Comparison of ENCODE assay signal across 9 cellular contexts in genomic region chr16:10429299-10429969, GRCh38. TPM values are rescaled to one million over a fixed set of nuclear protein-coding genes. Genes with fewer than 3 reads are reported as not detected.
DNase-seq lines count a peak whose midpoint lies in the region; FAIRE-seq and TF ChIP-seq lines count a peak whose summit lies in the region.
"Not testable (repeated sequence)": the region's sequence is repeated elsewhere in the genome, so short reads cannot be mapped to it uniquely, and the experiment has no call there.
"Had no signal": no experiment of that assay in that cellular context is flagged by ENCODE, and none has a peak within 500 bp of the region (broad histone marks: within the 10 kb centered on the region; RNA-seq: fewer than 3 reads in every experiment).

No MANE protein-coding gene starts in this region.

- intact Hi-C loops in kidney (cut with DNase I); thyroid gland (cut with DNase I): not testable (repeated sequence)

- FAIRE-seq in G401.6 (lab: Jason Lieb, UNC) (peak; percentile 96), TTC549 (lab: Jason Lieb, UNC) (peak; percentile 90), kidney (lab: Jason Lieb, UNC) (peak; percentile 94)
- not testable (repeated sequence) for FAIRE-seq in bronchial epithelial cell (lab: Jason Lieb, UNC)

- H3K36me3 ChIP-seq in bronchial epithelial cell (ENCODE audit: control insufficient read depth, insufficient read depth, low read length): not testable (repeated sequence)
- H3K36me3 ChIP-seq in kidney (ENCODE audit: control insufficient read depth in 1 of 2, insufficient read depth in 2 of 2, low read length in 2 of 2): peaks cover 8 to 15% of the 10 kb centered on the region in 2 donors
- peaks cover 0 to 10% of the 10 kb centered on the region in 2 donors for H3K36me3 ChIP-seq in thyroid gland

- H3K9me3 ChIP-seq in kidney (ENCODE audit: control insufficient read depth in 1 of 2, low read length in 2 of 2); thyroid gland: not testable (repeated sequence)

- H3K9ac ChIP-seq in kidney (ENCODE audit: low read length in 2 of 2): not testable (repeated sequence)

- WGBS in thyroid gland, 2 donors: 93% methylated on average over 12 of the region's 12 CpGs

- H3K4me1 ChIP-seq in kidney (ENCODE audit: control insufficient read depth in 1 of 2, insufficient read depth in 1 of 2, low read depth in 1 of 2, low read length in 2 of 2): not testable (repeated sequence)
- H3K4me1 ChIP-seq in thyroid gland: peaks cover 0 to 13% of the 10 kb centered on the region in 2 donors

- H3K27me3 ChIP-seq in bronchial epithelial cell (ENCODE audit: control insufficient read depth, insufficient read depth, low read length); thyroid gland: not testable (repeated sequence)

- peak overlapping the region; percentile 65 for H3K27ac ChIP-seq in epithelial cell of prostate
- H3K27ac ChIP-seq in kidney (ENCODE audit: low read depth in 2 of 2, low read length in 2 of 2): not testable (repeated sequence)
- H3K27ac ChIP-seq in thyroid gland: peak overlapping the region in 1 of 3 donors; percentile 45

- not testable (repeated sequence) for H3K4me3 ChIP-seq in bronchial epithelial cell (ENCODE audit: low read depth, low read length); kidney (ENCODE audit: low read length in 2 of 2); thyroid gland (replicated peaks in 1 of 3)

- DNase-seq in NCI-H2196 (lab: John Stamatoyannopoulos, UW; ENCODE audit: unreplicated experiment) (peak; percentile 1), bronchial epithelial cell (ENCODE audit: low read depth) (peak; percentile 46), thyroid gland (peak; percentile 4 to 21)
- DNase-seq in epithelial cell of prostate (ENCODE audit: low read depth, low spot score); kidney: not testable (repeated sequence)

- not testable (repeated sequence) for TF ChIP-seq POLR2A in thyroid gland (IDR thresholded peaks at IDR 0.05)

- not testable (repeated sequence) for TF ChIP-seq CTCF in bronchial epithelial cell (IDR thresholded peaks at IDR 0.05; ENCODE audit: insufficient read depth, low read length, severe bottlenecking); kidney (IDR thresholded peaks at IDR 0.05; ENCODE audit: borderline replicate concordance, extremely low read depth, insufficient read depth); thyroid gland (IDR thresholded peaks at IDR 0.05)

RNA-seq across cellular contexts. Expression of gene ATF7IP2, which starts 43.6 kb away (rescaled TPM):
- total RNA-seq in bronchial epithelial cell (4.2 and 4.7 TPM in 2 replicates), kidney (17.1 TPM), thyroid gland (10 to 100 TPM; 15.5 to 32.8 (median 28.3) TPM)
- polyA plus RNA-seq in kidney (ENCODE audit: insufficient read depth, low read depth, low replicate concordance): 20.2 TPM
- total RNA-seq: A172, H4 had no signal
